In genomic region chr6:24931752-24932691, GRCh38 we compare ENCODE assay signal across 9 cellular contexts. TPM values are rescaled to one million over a fixed set of nuclear protein-coding genes. Genes with fewer than 3 reads are reported as not detected.
DNase-seq lines count a peak whose midpoint lies in the region; ATAC-seq, FAIRE-seq and TF ChIP-seq lines count a peak whose summit lies in the region.
"Had no signal": no experiment of that assay in that cellular context is flagged by ENCODE, and none has a peak within 500 bp of the region (broad histone marks: within the 10 kb centered on the region; RNA-seq: fewer than 3 reads in every experiment).

No MANE protein-coding gene starts in this region.

- DNase-seq in activated CD4-positive, alpha-beta T cell treated with anti-CD3 and anti-CD28 coated beads, Interleukin-2, amount 10 ng/mL, durations not matched to agents 24 days and 14 days, result peak; percentile 74
- no peak for DNase-seq in activated CD4-positive, alpha-beta T cell treated with anti-CD3 and anti-CD28 coated beads, Interleukin-2, amount 50 U/mL, for 1 hour
- DNase-seq in GM12878 (ENCODE audit: low read depth, low spot score) (peak; percentile 84), SHP77 treated with DMSO at 0.1 percent for 48 hours (lab: John Stamatoyannopoulos, UW) (no peak), DMS 273 treated with DMSO at 0.1 percent for 48 hours (lab: John Stamatoyannopoulos, UW) (no peak)
- peak in 1 of 2 donors; percentile 51 for DNase-seq in stimulated activated effector memory CD8-positive, alpha-beta T cell treated with anti-CD3 and anti-CD28 coated beads, Interleukin-12 subunit alpha, Interleukin-12 subunit beta, amount 100 ng/mL, for 72 hours (ENCODE audit: low spot score in 2 of 2)
- DNase-seq: activated gamma-delta T cell treated with Interleukin-2 at 50 U/mL for 16 hours had no signal

- peak overlapping the region; percentile 54 for H3K9ac ChIP-seq in GM12878 (ENCODE audit: control insufficient read depth, insufficient read depth, low read length)

- peak overlapping the region; percentile 74 for H3K4me3 ChIP-seq in GM12878

- intact Hi-C loops in activated CD4-positive, alpha-beta T cell treated with anti-CD3 and anti-CD28 coated beads, Interleukin-2, amount 10 ng/mL, durations not matched to agents 24 days and 14 days (cut with micrococcal nuclease), result loop anchor here (1.0 to 10.0 kb wide), 4 partner anchors 42 to 1093 kb away; a partner anchor contains a TSS
- intact Hi-C loops in GM12878 (cut with micrococcal nuclease; ENCODE audit: unreplicated experiment), result loop anchor here (2.0 to 10.0 kb wide), 7 partner anchors 21 to 1093 kb away; a partner anchor contains a TSS

- no peaks in the 10 kb centered on the region for H3K27me3 Mint-ChIP-seq in activated CD4-positive, alpha-beta T cell treated with anti-CD3 and anti-CD28 coated beads, Interleukin-2, amount 10 ng/mL, durations not matched to agents 24 days and 14 days

- FAIRE-seq in GM12878 (lab: Jason Lieb, UNC), result no peak

- CTCF ChIA-PET in GM12878 (lab: Yijun Ruan, JAX), result interaction anchor here (0.8 to 13.0 kb wide), 30 partner anchors 8 to 157 kb away, joined by 3 to 376 read pairs (median 16); no protein-coding TSS in a partner anchor

- SMC1A ChIA-PET in GM12878 (lab: Charles Lee; ENCODE audit: uncharacterized antibody, unreplicated experiment), result interaction anchor here (0.7 to 14.8 kb wide), 25 partner anchors 10 to 121 kb away, joined by 3 to 299 read pairs (median 10); no protein-coding TSS in a partner anchor

- no peaks in the 10 kb centered on the region for H3K27me3 ChIP-seq in GM12878 (replicated peaks in 1 of 2; ENCODE audit: control insufficient read depth in 2 of 2, insufficient read depth in 2 of 2, low read length in 1 of 2)

- TF ChIP-seq EP300 in GM12878 (IDR thresholded peaks at IDR 0.05; ENCODE audit: borderline replicate concordance in 1 of 2, control insufficient read depth in 1 of 2, low read depth in 2 of 2, low read length in 2 of 2), result peak; percentile 28 to 72; a peak in 2 of 4 replicates

- H3K4me1 Mint-ChIP-seq in activated CD4-positive, alpha-beta T cell treated with anti-CD3 and anti-CD28 coated beads, Interleukin-2, amount 10 ng/mL, durations not matched to agents 24 days and 14 days, result peaks cover 83% of the 10 kb centered on the region
- H3K4me1 Mint-ChIP-seq in stimulated activated effector memory CD8-positive, alpha-beta T cell treated with anti-CD3 and anti-CD28 coated beads, Interleukin-12 subunit alpha, Interleukin-12 subunit beta, amount 100 ng/mL, for 72 hours, result peaks cover 88% of the 10 kb centered on the region

- RAD21 ChIA-PET in GM12878 (lab: Charles Lee; ENCODE audit: unreplicated experiment), result interaction anchor here (0.8 to 10.1 kb wide), 19 partner anchors 14 to 136 kb away, joined by 3 to 229 read pairs (median 9); no protein-coding TSS in a partner anchor

- H3K36me3 Mint-ChIP-seq in activated CD4-positive, alpha-beta T cell treated with anti-CD3 and anti-CD28 coated beads, Interleukin-2, amount 10 ng/mL, durations not matched to agents 24 days and 14 days (ENCODE audit: low read depth), result peaks cover 19% of the 10 kb centered on the region
- H3K36me3 Mint-ChIP-seq in stimulated activated effector memory CD8-positive, alpha-beta T cell treated with anti-CD3 and anti-CD28 coated beads, Interleukin-12 subunit alpha, Interleukin-12 subunit beta, amount 100 ng/mL, for 72 hours, result peaks cover 56% of the 10 kb centered on the region

- no peak for TF ChIP-seq CTCF in GM12878 (IDR thresholded peaks at IDR 0.05 in 2 of 3, conservative IDR thresholded peaks at IDR 0.05 in 1 of 3; ENCODE audit: control insufficient read depth in 2 of 3, extremely low read depth in 1 of 3, insufficient read depth in 1 of 3, low read depth in 3 of 3, low read length in 3 of 3)

- ATAC-seq in HG03571 (IDR thresholded peaks at IDR 0.05; ENCODE audit: unreplicated experiment) (peak; percentile 21), GM12878 (peak; percentile 44), HG03025 (IDR thresholded peaks at IDR 0.05; ENCODE audit: low FRiP score, unreplicated experiment) (no peak)
- peak; percentile 14 for ATAC-seq in stimulated activated effector memory CD8-positive, alpha-beta T cell treated with anti-CD3 and anti-CD28 coated beads, Interleukin-12 subunit alpha, Interleukin-12 subunit beta, amount 100 ng/mL, for 72 hours

- no peaks in the 10 kb centered on the region; the same call in 2 of the 3 replicates for H3K9me3 ChIP-seq in GM12878 (replicated peaks; ENCODE audit: control insufficient read depth, insufficient read depth, low read length)

- WGBS in GM12878 (ENCODE audit: insufficient coverage, insufficient replicate concordance, low lambda C conversion rate, missing lambda C conversion rate), result 13% methylated on average over 7 of the region's 7 CpGs

- no peaks in the 10 kb centered on the region for H3K36me3 ChIP-seq in GM12878 (ENCODE audit: control insufficient read depth in 2 of 2, insufficient read depth in 2 of 2, low read length in 1 of 2)

- H3K79me2 ChIP-seq in GM12878 (ENCODE audit: control insufficient read depth, insufficient read depth, low read length), result peaks cover 69% of the 10 kb centered on the region

- no peak for TF ChIP-seq RAD21 in GM12878 (IDR thresholded peaks at IDR 0.05; ENCODE audit: insufficient read depth, low read depth, low read length)

- in situ Hi-C loops in GM12878 (cut with MboI), result no loop called here

- H3K4me3 Mint-ChIP-seq in activated CD4-positive, alpha-beta T cell treated with anti-CD3 and anti-CD28 coated beads, Interleukin-2, amount 10 ng/mL, durations not matched to agents 24 days and 14 days, result peak overlapping the region; percentile 89
- H3K4me3 Mint-ChIP-seq in stimulated activated effector memory CD8-positive, alpha-beta T cell treated with anti-CD3 and anti-CD28 coated beads, Interleukin-12 subunit alpha, Interleukin-12 subunit beta, amount 100 ng/mL, for 72 hours, result peak overlapping the region; percentile 93

- H3K4me2 ChIP-seq in GM12878 (ENCODE audit: control insufficient read depth, insufficient read depth), result peak overlapping the region; percentile 90

- POLR2A ChIA-PET in GM12878 (lab: Charles Lee), result interaction anchor here (1.0 to 3.4 kb wide), 9 partner anchors 10 to 121 kb away, joined by 3 to 22 read pairs (median 5); no protein-coding TSS in a partner anchor

- peaks cover 52% of the 10 kb centered on the region for H3K4me1 ChIP-seq in GM12878 (ENCODE audit: control insufficient read depth, insufficient read depth, low read length)

- peak overlapping the region; percentile 75 for H3K27ac ChIP-seq in GM12878 (ENCODE audit: control insufficient read depth, insufficient read depth)

- no peak overlapping the region for H2AFZ ChIP-seq in GM12878 (ENCODE audit: control insufficient read depth, low read depth, low read length)

- peaks cover 6% of the 10 kb centered on the region for H3K9me3 Mint-ChIP-seq in activated CD4-positive, alpha-beta T cell treated with anti-CD3 and anti-CD28 coated beads, Interleukin-2, amount 10 ng/mL, durations not matched to agents 24 days and 14 days
- peaks cover 5% of the 10 kb centered on the region for H3K9me3 Mint-ChIP-seq in stimulated activated effector memory CD8-positive, alpha-beta T cell treated with anti-CD3 and anti-CD28 coated beads, Interleukin-12 subunit alpha, Interleukin-12 subunit beta, amount 100 ng/mL, for 72 hours

- no peak for TF ChIP-seq POLR2A in GM12878 (IDR thresholded peaks at IDR 0.05; ENCODE audit: low read depth, low read length)

- no TSS peak for BruUV-seq in GM12878 (replicated peaks; lab: Mats Ljungman, UMichigan)

- H4K20me1 ChIP-seq in GM12878 (ENCODE audit: control insufficient read depth, insufficient read depth), result no peaks in the 10 kb centered on the region

- H3K27ac Mint-ChIP-seq in activated CD4-positive, alpha-beta T cell treated with anti-CD3 and anti-CD28 coated beads, Interleukin-2, amount 10 ng/mL, durations not matched to agents 24 days and 14 days, result peak overlapping the region; percentile 95
- peak overlapping the region; percentile 85 for H3K27ac Mint-ChIP-seq in stimulated activated effector memory CD8-positive, alpha-beta T cell treated with anti-CD3 and anti-CD28 coated beads, Interleukin-12 subunit alpha, Interleukin-12 subunit beta, amount 100 ng/mL, for 72 hours

TF ChIP-seq in GM12878, 131 proteins besides CTCF, POLR2A, EP300 and RAD21 (continues in another document):
- TF ChIP-seq MTA2 (IDR thresholded peaks at IDR 0.05; ENCODE audit: low read depth) (peak; percentile 76), STAT1 (conservative IDR thresholded peaks at IDR 0.05) (no peak), CREM (IDR thresholded peaks at IDR 0.05; ENCODE audit: low read depth) (peak; percentile 53)

RNA-seq across cellular contexts. Expression of gene RIPOR2, which starts 3.7 kb away (rescaled TPM):
- 25.3 and 26.5 TPM in 2 replicates for total RNA-seq in activated CD4-positive, alpha-beta T cell treated with anti-CD3 and anti-CD28 coated beads, Interleukin-2, amount 10 ng/mL, durations not matched to agents 24 days and 14 days
- total RNA-seq in GM12878 (2013; cell fraction: nucleolus; rRNA removed), result 176 and 194 TPM in 2 replicates
- 38.6 and 38.9 TPM in 2 replicates for total RNA-seq in GM12878 (2014; rRNA removed)
- 38.7 and 40.5 TPM in 2 replicates for total RNA-seq in GM12878 (2014; rRNA removed; fragmentation: Illumina TruSeq; extraction: Trizol)
- total RNA-seq in GM12878 (2021), result 37.9 and 41.1 TPM in 2 replicates
- 19.2 TPM for polyA plus RNA-seq in GM12878 (2011; ENCODE audit: low read depth)
- polyA plus RNA-seq in GM12878 (2011; rRNA removed), result 47.4 and 48.2 TPM in 2 replicates
- polyA plus RNA-seq in GM12878 (2011; cell fraction: cytosol; rRNA removed), result 31.8 and 32.2 TPM in 2 replicates
- 24.3 and 24.9 TPM in 2 replicates for polyA plus RNA-seq in GM12878 (2011; cell fraction: nucleus; rRNA removed)
- polyA plus RNA-seq in GM12878 (2012), result 21.1 and 21.5 TPM in 2 replicates
- polyA plus RNA-seq in GM12878 (2014; fragmentation: Illumina TruSeq; extraction: Trizol), result 44.9 and 49.9 TPM in 2 replicates
- 10 to 100 TPM; 22.2 to 23.6 TPM for polyA plus RNA-seq in GM12878 (2014; fragmentation: Nextera tagmentation; extraction: Ambion mirVana)
- polyA plus RNA-seq in GM12878 (2014; rRNA removed), result 28.9 and 30.8 TPM in 2 replicates
- polyA plus RNA-seq in GM12878 (2016; fragmentation: Nextera tagmentation; extraction: Ambion mirVana), result 10 to 100 TPM; 25.9 TPM
- 66.1 and 82.5 TPM in 2 replicates for polyA minus RNA-seq in GM12878 (2011; rRNA and poly(A)+ RNA removed)
- 17.1 and 17.3 TPM in 2 replicates for polyA minus RNA-seq in GM12878 (2011; cell fraction: cytosol; rRNA and poly(A)+ RNA removed)
- 31.1 and 44.0 TPM in 2 replicates for polyA minus RNA-seq in GM12878 (2011; cell fraction: nucleus; rRNA and poly(A)+ RNA removed)

Comparison
In these comparisons a context has a peak if more than half of its experiments do, and no peak if none do; other contexts are left out.
1. DNase-seq: peak in activated CD4-positive, alpha-beta T cell treated with anti-CD3 and anti-CD28 coated beads, Interleukin-2, amount 10 ng/mL, durations not matched to agents 24 days and 14 days (single experiment) and GM12878 (single experiment); none in activated CD4-positive, alpha-beta T cell treated with anti-CD3 and anti-CD28 coated beads, Interleukin-2, amount 50 U/mL, for 1 hour (single experiment), SHP77 treated with DMSO at 0.1 percent for 48 hours (single experiment) and DMS 273 treated with DMSO at 0.1 percent for 48 hours (single experiment).